ENCODE assay signal across 1 cellular context in the genomic region with DNA sequence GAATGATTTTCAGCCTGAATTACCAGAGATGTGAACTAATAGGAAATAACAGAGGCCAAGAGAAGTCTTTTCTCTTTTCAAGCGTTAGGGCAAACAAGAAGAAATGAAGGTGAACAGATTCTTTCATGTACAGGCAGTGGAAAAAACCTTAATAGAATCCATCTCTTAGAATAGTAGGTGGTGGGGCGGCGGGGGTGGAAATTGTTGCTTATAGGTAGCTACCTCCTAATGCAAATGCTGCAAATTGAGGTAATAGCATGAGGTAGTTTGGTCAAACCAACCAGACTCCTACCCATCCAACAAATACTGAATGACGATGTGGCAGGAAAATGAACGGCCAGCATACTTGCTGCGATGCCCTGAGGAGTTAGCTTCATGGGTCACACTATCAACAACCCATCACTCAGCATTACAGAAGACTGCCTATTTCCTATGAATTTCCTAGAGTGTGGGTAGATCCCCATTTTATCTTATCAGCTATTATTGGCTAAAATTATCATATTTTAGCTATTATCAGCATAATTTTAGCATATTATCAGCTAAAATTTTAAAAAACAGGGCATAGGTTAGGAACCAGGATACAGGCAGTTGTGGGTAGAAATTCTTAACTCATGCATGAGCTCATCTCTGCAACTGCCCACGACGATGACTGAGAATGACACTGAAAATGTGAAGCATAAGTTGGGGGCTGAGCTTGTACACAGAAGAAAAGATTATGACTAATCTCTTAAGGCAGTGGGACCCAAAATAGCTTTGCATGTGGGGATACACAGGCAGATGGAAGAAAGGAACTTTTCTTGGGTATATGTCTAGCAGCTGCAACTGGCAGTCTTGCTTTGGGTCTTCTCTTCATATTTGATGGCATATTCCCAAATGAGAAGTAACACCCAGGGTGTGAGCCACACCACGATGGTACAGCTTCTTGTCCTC.
A peak's percentile ranks its signal among the peaks of the same experiment; 100 is the strongest.
TF ChIP-seq lines count a peak whose summit lies in the region.

No MANE protein-coding gene starts in this region.

TF ChIP-seq in GM12878, 131 proteins besides CTCF, POLR2A, EP300 and RAD21 (continued from another document and continues in another):
- TF ChIP-seq ELK1 (IDR thresholded peaks at IDR 0.05; ENCODE audit: low read depth, low read length): no peak
- no peak for TF ChIP-seq RBBP5 (conservative IDR thresholded peaks at IDR 0.05)
- TF ChIP-seq, protein P1, sequence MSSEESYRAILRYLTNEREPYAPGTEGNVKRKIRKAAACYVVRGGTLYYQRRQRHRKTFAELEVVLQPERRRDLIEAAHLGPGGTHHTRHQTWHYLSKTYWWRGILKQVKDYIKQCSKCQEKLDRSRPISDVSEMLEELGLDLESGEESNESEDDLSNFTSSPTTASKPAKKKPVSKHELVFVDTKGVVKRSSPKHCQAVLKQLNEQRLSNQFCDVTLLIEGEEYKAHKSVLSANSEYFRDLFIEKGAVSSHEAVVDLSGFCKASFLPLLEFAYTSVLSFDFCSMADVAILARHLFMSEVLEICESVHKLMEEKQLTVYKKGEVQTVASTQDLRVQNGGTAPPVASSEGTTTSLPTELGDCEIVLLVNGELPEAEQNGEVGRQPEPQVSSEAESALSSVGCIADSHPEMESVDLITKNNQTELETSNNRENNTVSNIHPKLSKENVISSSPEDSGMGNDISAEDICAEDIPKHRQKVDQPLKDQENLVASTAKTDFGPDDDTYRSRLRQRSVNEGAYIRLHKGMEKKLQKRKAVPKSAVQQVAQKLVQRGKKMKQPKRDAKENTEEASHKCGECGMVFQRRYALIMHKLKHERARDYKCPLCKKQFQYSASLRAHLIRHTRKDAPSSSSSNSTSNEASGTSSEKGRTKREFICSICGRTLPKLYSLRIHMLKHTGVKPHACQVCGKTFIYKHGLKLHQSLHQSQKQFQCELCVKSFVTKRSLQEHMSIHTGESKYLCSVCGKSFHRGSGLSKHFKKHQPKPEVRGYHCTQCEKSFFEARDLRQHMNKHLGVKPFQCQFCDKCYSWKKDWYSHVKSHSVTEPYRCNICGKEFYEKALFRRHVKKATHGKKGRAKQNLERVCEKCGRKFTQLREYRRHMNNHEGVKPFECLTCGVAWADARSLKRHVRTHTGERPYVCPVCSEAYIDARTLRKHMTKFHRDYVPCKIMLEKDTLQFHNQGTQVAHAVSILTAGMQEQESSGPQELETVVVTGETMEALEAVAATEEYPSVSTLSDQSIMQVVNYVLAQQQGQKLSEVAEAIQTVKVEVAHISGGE (CRISPR knock-in tag; IDR thresholded peaks at IDR 0.05): no peak
- no peak for TF ChIP-seq MYC (IDR thresholded peaks at IDR 0.05; ENCODE audit: insufficient read depth, insufficient read length, insufficient replicate concordance, low read length, severe bottlenecking)
- TF ChIP-seq, protein P2, sequence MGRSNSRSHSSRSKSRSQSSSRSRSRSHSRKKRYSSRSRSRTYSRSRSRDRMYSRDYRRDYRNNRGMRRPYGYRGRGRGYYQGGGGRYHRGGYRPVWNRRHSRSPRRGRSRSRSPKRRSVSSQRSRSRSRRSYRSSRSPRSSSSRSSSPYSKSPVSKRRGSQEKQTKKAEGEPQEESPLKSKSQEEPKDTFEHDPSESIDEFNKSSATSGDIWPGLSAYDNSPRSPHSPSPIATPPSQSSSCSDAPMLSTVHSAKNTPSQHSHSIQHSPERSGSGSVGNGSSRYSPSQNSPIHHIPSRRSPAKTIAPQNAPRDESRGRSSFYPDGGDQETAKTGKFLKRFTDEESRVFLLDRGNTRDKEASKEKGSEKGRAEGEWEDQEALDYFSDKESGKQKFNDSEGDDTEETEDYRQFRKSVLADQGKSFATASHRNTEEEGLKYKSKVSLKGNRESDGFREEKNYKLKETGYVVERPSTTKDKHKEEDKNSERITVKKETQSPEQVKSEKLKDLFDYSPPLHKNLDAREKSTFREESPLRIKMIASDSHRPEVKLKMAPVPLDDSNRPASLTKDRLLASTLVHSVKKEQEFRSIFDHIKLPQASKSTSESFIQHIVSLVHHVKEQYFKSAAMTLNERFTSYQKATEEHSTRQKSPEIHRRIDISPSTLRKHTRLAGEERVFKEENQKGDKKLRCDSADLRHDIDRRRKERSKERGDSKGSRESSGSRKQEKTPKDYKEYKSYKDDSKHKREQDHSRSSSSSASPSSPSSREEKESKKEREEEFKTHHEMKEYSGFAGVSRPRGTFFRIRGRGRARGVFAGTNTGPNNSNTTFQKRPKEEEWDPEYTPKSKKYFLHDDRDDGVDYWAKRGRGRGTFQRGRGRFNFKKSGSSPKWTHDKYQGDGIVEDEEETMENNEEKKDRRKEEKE (IDR thresholded peaks at IDR 0.05): no peak
- TF ChIP-seq NFYA (IDR thresholded peaks at IDR 0.05; ENCODE audit: borderline replicate concordance, low read depth, low read length): no peak
- no peak for TF ChIP-seq BHLHE40 (IDR thresholded peaks at IDR 0.05; ENCODE audit: borderline replicate concordance in 1 of 2, low read depth in 2 of 2, low read length in 1 of 2)
- peak; percentile 85; the same call in 1 of the 2 replicates for TF ChIP-seq MTA3 (IDR thresholded peaks at IDR 0.05; ENCODE audit: borderline replicate concordance, low read length)
- TF ChIP-seq ZNF217 (IDR thresholded peaks at IDR 0.05): no peak
- no peak for TF ChIP-seq NBN (IDR thresholded peaks at IDR 0.05)
- TF ChIP-seq, protein P3, sequence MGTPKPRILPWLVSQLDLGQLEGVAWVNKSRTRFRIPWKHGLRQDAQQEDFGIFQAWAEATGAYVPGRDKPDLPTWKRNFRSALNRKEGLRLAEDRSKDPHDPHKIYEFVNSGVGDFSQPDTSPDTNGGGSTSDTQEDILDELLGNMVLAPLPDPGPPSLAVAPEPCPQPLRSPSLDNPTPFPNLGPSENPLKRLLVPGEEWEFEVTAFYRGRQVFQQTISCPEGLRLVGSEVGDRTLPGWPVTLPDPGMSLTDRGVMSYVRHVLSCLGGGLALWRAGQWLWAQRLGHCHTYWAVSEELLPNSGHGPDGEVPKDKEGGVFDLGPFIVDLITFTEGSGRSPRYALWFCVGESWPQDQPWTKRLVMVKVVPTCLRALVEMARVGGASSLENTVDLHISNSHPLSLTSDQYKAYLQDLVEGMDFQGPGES (IDR thresholded peaks at IDR 0.05): no peak
- TF ChIP-seq DPF2 (IDR thresholded peaks at IDR 0.05): 0 out of 2 replicates have a peak, but pooled peaks have one; percentile 27
- TF ChIP-seq PAX5 (IDR thresholded peaks at IDR 0.05; ENCODE audit: borderline replicate concordance, low read depth, low read length): peak; percentile 49; the same call in 1 of the 2 replicates
- TF ChIP-seq, protein P4, sequence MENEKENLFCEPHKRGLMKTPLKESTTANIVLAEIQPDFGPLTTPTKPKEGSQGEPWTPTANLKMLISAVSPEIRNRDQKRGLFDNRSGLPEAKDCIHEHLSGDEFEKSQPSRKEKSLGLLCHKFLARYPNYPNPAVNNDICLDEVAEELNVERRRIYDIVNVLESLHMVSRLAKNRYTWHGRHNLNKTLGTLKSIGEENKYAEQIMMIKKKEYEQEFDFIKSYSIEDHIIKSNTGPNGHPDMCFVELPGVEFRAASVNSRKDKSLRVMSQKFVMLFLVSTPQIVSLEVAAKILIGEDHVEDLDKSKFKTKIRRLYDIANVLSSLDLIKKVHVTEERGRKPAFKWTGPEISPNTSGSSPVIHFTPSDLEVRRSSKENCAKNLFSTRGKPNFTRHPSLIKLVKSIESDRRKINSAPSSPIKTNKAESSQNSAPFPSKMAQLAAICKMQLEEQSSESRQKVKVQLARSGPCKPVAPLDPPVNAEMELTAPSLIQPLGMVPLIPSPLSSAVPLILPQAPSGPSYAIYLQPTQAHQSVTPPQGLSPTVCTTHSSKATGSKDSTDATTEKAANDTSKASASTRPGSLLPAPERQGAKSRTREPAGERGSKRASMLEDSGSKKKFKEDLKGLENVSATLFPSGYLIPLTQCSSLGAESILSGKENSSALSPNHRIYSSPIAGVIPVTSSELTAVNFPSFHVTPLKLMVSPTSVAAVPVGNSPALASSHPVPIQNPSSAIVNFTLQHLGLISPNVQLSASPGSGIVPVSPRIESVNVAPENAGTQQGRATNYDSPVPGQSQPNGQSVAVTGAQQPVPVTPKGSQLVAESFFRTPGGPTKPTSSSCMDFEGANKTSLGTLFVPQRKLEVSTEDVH (IDR thresholded peaks at IDR 0.05; ENCODE audit: low read depth, partially characterized antibody): no peak
- TF ChIP-seq NKRF (conservative IDR thresholded peaks at IDR 0.05): no peak
- no peak for TF ChIP-seq ZBTB4 (CRISPR knock-in tag; IDR thresholded peaks at IDR 0.05)
- peak; percentile 36 for TF ChIP-seq IKZF1 (conservative IDR thresholded peaks at IDR 0.05)
- TF ChIP-seq ZBTB40 (IDR thresholded peaks at IDR 0.05; ENCODE audit: borderline replicate concordance): no peak
- TF ChIP-seq, protein P5, sequence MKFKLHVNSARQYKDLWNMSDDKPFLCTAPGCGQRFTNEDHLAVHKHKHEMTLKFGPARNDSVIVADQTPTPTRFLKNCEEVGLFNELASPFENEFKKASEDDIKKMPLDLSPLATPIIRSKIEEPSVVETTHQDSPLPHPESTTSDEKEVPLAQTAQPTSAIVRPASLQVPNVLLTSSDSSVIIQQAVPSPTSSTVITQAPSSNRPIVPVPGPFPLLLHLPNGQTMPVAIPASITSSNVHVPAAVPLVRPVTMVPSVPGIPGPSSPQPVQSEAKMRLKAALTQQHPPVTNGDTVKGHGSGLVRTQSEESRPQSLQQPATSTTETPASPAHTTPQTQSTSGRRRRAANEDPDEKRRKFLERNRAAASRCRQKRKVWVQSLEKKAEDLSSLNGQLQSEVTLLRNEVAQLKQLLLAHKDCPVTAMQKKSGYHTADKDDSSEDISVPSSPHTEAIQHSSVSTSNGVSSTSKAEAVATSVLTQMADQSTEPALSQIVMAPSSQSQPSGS (IDR thresholded peaks at IDR 0.05; ENCODE audit: low read length): peak; percentile 97
- TF ChIP-seq SREBF1 (IDR thresholded peaks at IDR 0.05; ENCODE audit: low read length): no peak
